Comparison of ENCODE assay signal across 8 cellular contexts in the genomic region with DNA sequence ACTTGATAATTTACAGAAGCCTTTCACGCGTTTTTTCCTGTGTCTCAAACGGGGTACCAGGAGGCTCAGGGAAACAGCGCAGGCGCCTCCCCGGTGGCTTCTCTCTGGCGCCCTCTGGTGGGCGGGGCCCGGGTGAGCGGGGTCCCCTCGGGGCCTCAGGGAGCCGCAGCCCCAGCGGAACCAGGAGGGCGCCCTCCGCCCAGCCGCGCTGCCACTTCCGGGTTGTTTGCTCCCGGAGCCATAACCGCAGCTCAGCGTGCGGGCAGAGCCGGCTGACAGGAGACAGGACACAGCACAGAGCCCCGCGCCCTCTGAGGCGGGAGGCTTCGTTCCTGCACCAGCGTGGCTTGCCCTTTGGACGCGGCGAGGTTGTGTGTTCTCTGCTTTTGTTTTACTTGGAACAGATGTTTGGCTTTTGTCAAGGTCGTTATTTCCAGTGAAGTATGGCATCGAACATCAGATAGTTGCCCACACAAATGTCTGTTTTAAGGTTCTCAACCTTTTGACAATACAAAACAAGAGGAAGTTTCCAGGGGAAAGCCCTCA. TPM values are rescaled to one million over a fixed set of nuclear protein-coding genes. Genes with fewer than 3 reads are reported as not detected.
DNase-seq lines count a peak whose midpoint lies in the region; ATAC-seq, FAIRE-seq and TF ChIP-seq lines count a peak whose summit lies in the region.

No MANE protein-coding gene starts in this region.

- no peak for FAIRE-seq in frontal cortex (lab: Jason Lieb, UNC)

- ATAC-seq in GM19351 (IDR thresholded peaks at IDR 0.05; ENCODE audit: unreplicated experiment) (peak; percentile 99), HG03521 (IDR thresholded peaks at IDR 0.05; ENCODE audit: unreplicated experiment) (peak; percentile 90)

- peak; percentile 46 for DNase-seq in COLO829 (ENCODE audit: low spot score)
- DNase-seq in RWPE1 (ENCODE audit: low spot score) = peak; percentile 79
- DNase-seq in activated T-helper 9 cell treated with anti-CD3 and anti-CD28 coated beads, Interleukin-2, amount 50 U/mL, for 16 hours (ENCODE audit: low read depth) = peak; percentile 88
- DNase-seq in frontal cortex (ENCODE audit: low spot score in 2 of 2) = peak; percentile 54 to 82
- DNase-seq in posterior cingulate gyrus = peak; percentile 59 to 97 (median 84)
- DNase-seq in type B pancreatic cell (ENCODE audit: extremely low spot score, unreplicated experiment) = no peak

- no peaks in the 10 kb centered on the region for H3K36me3 Mint-ChIP-seq in type B pancreatic cell

- no peak overlapping the region for H3K27ac Mint-ChIP-seq in type B pancreatic cell

- H3K27me3 Mint-ChIP-seq in type B pancreatic cell = no peaks in the 10 kb centered on the region

- peak; percentile 73 for TF ChIP-seq CTCF in RWPE1 (conservative IDR thresholded peaks at IDR 0.05; ENCODE audit: low read depth)
- TF ChIP-seq CTCF in type B pancreatic cell (conservative IDR thresholded peaks at IDR 0.05) = peak; percentile 48

- no peaks in the 10 kb centered on the region for H3K9me3 Mint-ChIP-seq in type B pancreatic cell

- intact Hi-C loops in posterior cingulate gyrus (cut with DNase I) = no loop called here

- CTCF ChIA-PET in RWPE1 (lab: Yijun Ruan, JAX) = interaction anchor here (0.6 to 0.7 kb wide), 4 partner anchors 10 to 40 kb away, joined by 3 read pairs; no protein-coding TSS in a partner anchor

- no peaks in the 10 kb centered on the region for H3K4me1 Mint-ChIP-seq in type B pancreatic cell (ENCODE audit: unreplicated experiment)

- no peak overlapping the region for H3K4me3 Mint-ChIP-seq in type B pancreatic cell

- H3K27ac ChIP-seq in RWPE1 = no peak overlapping the region

- POLR2A ChIA-PET in RWPE1 (lab: Yijun Ruan, JAX; ENCODE audit: low non-redundant PET) = no interaction called here

RNA-seq across cellular contexts. Expression of a gene that starts 6.9 kb away (rescaled TPM):
- total RNA-seq in frontal cortex (14.7 TPM), type B pancreatic cell (ENCODE audit: low replicate concordance) (0.53 and 0.62 TPM in 2 replicates)

RNA-seq across cellular contexts. Expression of a gene that starts 45.1 kb away (rescaled TPM):
- 1.2 TPM for total RNA-seq in frontal cortex
- total RNA-seq in type B pancreatic cell (ENCODE audit: low replicate concordance) = not detected in 2 replicates
